1 cellular context compared by ENCODE assay signal in the genomic region with DNA sequence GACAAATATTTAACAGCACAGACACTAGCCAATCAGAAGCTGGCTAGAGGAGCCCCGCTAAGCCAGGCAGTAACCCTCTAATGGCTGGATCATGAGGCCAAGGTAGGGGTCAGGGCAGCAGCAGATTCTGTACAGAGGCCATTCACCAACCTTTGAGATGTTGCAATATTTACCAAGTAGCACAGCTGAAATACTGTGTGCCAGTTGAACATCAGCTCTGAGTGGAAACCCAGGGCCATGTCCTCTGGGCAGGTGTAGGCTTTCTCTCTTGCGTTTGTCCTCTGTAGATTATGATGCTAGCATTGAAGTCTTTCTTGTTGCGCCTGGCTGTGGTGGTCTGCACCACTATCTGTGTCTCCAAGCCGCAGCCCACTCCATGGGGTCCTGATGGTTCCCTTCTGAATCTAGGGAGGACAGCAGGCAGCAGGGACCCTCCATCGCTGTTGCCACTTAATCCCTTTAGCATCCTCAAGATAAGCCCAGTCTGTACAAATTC.
A peak's percentile ranks its signal among the peaks of the same experiment; 100 is the strongest.
TF ChIP-seq lines count a peak whose summit lies in the region.

No MANE protein-coding gene starts in this region.

TF ChIP-seq in HepG2, 621 proteins besides CTCF, POLR2A, EP300 and RAD21 (continued from another document and continues in another):
- TF ChIP-seq ZBTB39 (CRISPR knock-in tag; IDR thresholded peaks at IDR 0.05) (peak; percentile 22; the same call in 1 of the 2 replicates), ZNF788 (CRISPR knock-in tag; IDR thresholded peaks at IDR 0.05; ENCODE audit: borderline replicate concordance) (peak; percentile 66; the same call in 1 of the 2 replicates), ZFX (CRISPR knock-in tag; IDR thresholded peaks at IDR 0.05; ENCODE audit: low read depth) (peak; percentile 57; the same call in 1 of the 2 replicates), BCL6 (CRISPR knock-in tag; IDR thresholded peaks at IDR 0.05) (peak; percentile 87), GABPA (IDR thresholded peaks at IDR 0.05; ENCODE audit: low read depth, low read length) (no peak), GABPA (CRISPR knock-in tag; IDR thresholded peaks at IDR 0.05; ENCODE audit: low read depth) (0 out of 2 replicates have a peak, but pooled peaks have one; percentile 10), CBFB (CRISPR knock-in tag; IDR thresholded peaks at IDR 0.05) (no peak), ZNF441 (CRISPR knock-in tag; IDR thresholded peaks at IDR 0.05; ENCODE audit: borderline replicate concordance) (no peak), ESRRA (CRISPR knock-in tag; IDR thresholded peaks at IDR 0.05; ENCODE audit: low read depth) (peak; percentile 82), ZNF557 (CRISPR knock-in tag; IDR thresholded peaks at IDR 0.05) (no peak), ZNF652 (CRISPR knock-in tag; IDR thresholded peaks at IDR 0.05; ENCODE audit: borderline replicate concordance, low read depth) (peak; percentile 99), ZMYM4 (CRISPR knock-in tag; IDR thresholded peaks at IDR 0.05) (peak; percentile 94), PHF5A (CRISPR knock-in tag; IDR thresholded peaks at IDR 0.05; ENCODE audit: low read depth, unreplicated experiment) (peak; percentile 91), POLR2G (IDR thresholded peaks at IDR 0.05; ENCODE audit: low read depth, low read length) (no peak), GLI4 (CRISPR knock-in tag; IDR thresholded peaks at IDR 0.05; ENCODE audit: borderline replicate concordance) (no peak), CREM (IDR thresholded peaks at IDR 0.05) (peak; percentile 43; the same call in 1 of the 2 replicates), CREM (CRISPR knock-in tag; IDR thresholded peaks at IDR 0.05) (no peak), PAX8 (CRISPR knock-in tag; IDR thresholded peaks at IDR 0.05; ENCODE audit: borderline replicate concordance) (no peak), SP5 (CRISPR knock-in tag; IDR thresholded peaks at IDR 0.05; ENCODE audit: borderline replicate concordance, low read depth) (peak; percentile 58; the same call in 1 of the 2 replicates), ETV5 (CRISPR knock-in tag; IDR thresholded peaks at IDR 0.05; ENCODE audit: borderline replicate concordance) (peak; percentile 57; the same call in 1 of the 2 replicates), ZSCAN25 (CRISPR knock-in tag; IDR thresholded peaks at IDR 0.05) (peak; percentile 83), SPEN (CRISPR knock-in tag; IDR thresholded peaks at IDR 0.05; ENCODE audit: low read depth) (peak; percentile 68), CBX5 (CRISPR knock-in tag; IDR thresholded peaks at IDR 0.05; ENCODE audit: borderline replicate concordance) (peak; percentile 89; the same call in 1 of the 2 replicates), ZSCAN12 (CRISPR knock-in tag; IDR thresholded peaks at IDR 0.05) (no peak), ZNF605 (CRISPR knock-in tag; IDR thresholded peaks at IDR 0.05) (peak; percentile 45), ZNF354B (CRISPR knock-in tag; IDR thresholded peaks at IDR 0.05) (peak; percentile 53; the same call in 1 of the 2 replicates), ZNF10 (CRISPR knock-in tag; IDR thresholded peaks at IDR 0.05; ENCODE audit: borderline replicate concordance, low read depth) (no peak), ZSCAN5A (CRISPR knock-in tag; IDR thresholded peaks at IDR 0.05; ENCODE audit: borderline replicate concordance) (peak; percentile 28; the same call in 1 of the 2 replicates), ZNF629 (CRISPR knock-in tag; conservative IDR thresholded peaks at IDR 0.05) (peak; percentile 43; the same call in 1 of the 2 replicates), HIC2 (CRISPR knock-in tag; IDR thresholded peaks at IDR 0.05; ENCODE audit: low read depth) (peak; percentile 93), ZNF772 (CRISPR knock-in tag; IDR thresholded peaks at IDR 0.05) (peak; percentile 65; the same call in 1 of the 2 replicates), FOXA3 (CRISPR knock-in tag; IDR thresholded peaks at IDR 0.05) (peak; percentile 99), DPF2 (CRISPR knock-in tag; IDR thresholded peaks at IDR 0.05; ENCODE audit: borderline replicate concordance, low read depth) (peak; percentile 75), TOE1 (CRISPR knock-in tag; IDR thresholded peaks at IDR 0.05) (no peak), NR2F1 (CRISPR knock-in tag; IDR thresholded peaks at IDR 0.05) (peak; percentile 89 to 91), SNAI1 (CRISPR knock-in tag; IDR thresholded peaks at IDR 0.05; ENCODE audit: borderline replicate concordance) (0 out of 2 replicates have a peak, but pooled peaks have one; percentile 41), RXRA (CRISPR knock-in tag; IDR thresholded peaks at IDR 0.05) (peak; percentile 93), ZNF83 (CRISPR knock-in tag; IDR thresholded peaks at IDR 0.05; ENCODE audit: borderline replicate concordance) (no peak), U2AF2 (IDR thresholded peaks at IDR 0.05; ENCODE audit: low read depth, low read length) (no peak), NFYC (CRISPR knock-in tag; IDR thresholded peaks at IDR 0.05) (peak; percentile 66), ZNF30 (CRISPR knock-in tag; IDR thresholded peaks at IDR 0.05) (no peak), RARA (CRISPR knock-in tag; IDR thresholded peaks at IDR 0.05) (peak; percentile 96), PHF21A (CRISPR knock-in tag; IDR thresholded peaks at IDR 0.05) (peak; percentile 93), ZNF235 (CRISPR knock-in tag; IDR thresholded peaks at IDR 0.05; ENCODE audit: borderline replicate concordance) (no peak), NBN (conservative IDR thresholded peaks at IDR 0.05) (no peak), ASH2L (IDR thresholded peaks at IDR 0.05; ENCODE audit: insufficient read length, low read depth, low read length) (peak; percentile 75), RFX3 (CRISPR knock-in tag; IDR thresholded peaks at IDR 0.05) (no peak), SNAPC2 (CRISPR knock-in tag; IDR thresholded peaks at IDR 0.05) (0 out of 2 replicates have a peak, but pooled peaks have one; percentile 55), KDM1A (CRISPR knock-in tag; IDR thresholded peaks at IDR 0.05) (no peak), MXD4 (CRISPR knock-in tag; IDR thresholded peaks at IDR 0.05) (peak; percentile 79; the same call in 1 of the 2 replicates), SIX4 (CRISPR knock-in tag; IDR thresholded peaks at IDR 0.05) (peak; percentile 68; the same call in 1 of the 2 replicates)
- TF ChIP-seq, protein P1, sequence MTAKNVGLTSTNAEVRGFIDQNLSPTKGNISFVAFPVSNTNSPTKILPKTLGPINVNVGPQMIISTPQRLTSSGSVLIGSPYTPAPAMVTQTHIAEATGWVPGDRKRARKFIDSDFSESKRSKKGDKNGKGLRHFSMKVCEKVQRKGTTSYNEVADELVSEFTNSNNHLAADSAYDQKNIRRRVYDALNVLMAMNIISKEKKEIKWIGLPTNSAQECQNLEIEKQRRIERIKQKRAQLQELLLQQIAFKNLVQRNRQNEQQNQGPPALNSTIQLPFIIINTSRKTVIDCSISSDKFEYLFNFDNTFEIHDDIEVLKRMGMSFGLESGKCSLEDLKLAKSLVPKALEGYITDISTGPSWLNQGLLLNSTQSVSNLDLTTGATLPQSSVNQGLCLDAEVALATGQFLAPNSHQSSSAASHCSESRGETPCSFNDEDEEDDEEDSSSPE (CRISPR knock-in tag; IDR thresholded peaks at IDR 0.05), result peak; percentile 53; the same call in 1 of the 2 replicates
- TF ChIP-seq, protein P2, sequence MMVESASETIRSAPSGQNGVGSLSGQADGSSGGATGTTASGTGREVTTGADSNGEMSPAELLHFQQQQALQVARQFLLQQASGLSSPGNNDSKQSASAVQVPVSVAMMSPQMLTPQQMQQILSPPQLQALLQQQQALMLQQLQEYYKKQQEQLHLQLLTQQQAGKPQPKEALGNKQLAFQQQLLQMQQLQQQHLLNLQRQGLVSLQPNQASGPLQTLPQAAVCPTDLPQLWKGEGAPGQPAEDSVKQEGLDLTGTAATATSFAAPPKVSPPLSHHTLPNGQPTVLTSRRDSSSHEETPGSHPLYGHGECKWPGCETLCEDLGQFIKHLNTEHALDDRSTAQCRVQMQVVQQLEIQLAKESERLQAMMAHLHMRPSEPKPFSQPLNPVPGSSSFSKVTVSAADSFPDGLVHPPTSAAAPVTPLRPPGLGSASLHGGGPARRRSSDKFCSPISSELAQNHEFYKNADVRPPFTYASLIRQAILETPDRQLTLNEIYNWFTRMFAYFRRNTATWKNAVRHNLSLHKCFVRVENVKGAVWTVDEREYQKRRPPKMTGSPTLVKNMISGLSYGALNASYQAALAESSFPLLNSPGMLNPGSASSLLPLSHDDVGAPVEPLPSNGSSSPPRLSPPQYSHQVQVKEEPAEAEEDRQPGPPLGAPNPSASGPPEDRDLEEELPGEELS (CRISPR knock-in tag; IDR thresholded peaks at IDR 0.05), result peak; percentile 90
- TF ChIP-seq, protein P3, sequence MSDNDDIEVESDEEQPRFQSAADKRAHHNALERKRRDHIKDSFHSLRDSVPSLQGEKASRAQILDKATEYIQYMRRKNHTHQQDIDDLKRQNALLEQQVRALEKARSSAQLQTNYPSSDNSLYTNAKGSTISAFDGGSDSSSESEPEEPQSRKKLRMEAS (IDR thresholded peaks at IDR 0.05), result peak; percentile 60
- TF ChIP-seq, protein P4, sequence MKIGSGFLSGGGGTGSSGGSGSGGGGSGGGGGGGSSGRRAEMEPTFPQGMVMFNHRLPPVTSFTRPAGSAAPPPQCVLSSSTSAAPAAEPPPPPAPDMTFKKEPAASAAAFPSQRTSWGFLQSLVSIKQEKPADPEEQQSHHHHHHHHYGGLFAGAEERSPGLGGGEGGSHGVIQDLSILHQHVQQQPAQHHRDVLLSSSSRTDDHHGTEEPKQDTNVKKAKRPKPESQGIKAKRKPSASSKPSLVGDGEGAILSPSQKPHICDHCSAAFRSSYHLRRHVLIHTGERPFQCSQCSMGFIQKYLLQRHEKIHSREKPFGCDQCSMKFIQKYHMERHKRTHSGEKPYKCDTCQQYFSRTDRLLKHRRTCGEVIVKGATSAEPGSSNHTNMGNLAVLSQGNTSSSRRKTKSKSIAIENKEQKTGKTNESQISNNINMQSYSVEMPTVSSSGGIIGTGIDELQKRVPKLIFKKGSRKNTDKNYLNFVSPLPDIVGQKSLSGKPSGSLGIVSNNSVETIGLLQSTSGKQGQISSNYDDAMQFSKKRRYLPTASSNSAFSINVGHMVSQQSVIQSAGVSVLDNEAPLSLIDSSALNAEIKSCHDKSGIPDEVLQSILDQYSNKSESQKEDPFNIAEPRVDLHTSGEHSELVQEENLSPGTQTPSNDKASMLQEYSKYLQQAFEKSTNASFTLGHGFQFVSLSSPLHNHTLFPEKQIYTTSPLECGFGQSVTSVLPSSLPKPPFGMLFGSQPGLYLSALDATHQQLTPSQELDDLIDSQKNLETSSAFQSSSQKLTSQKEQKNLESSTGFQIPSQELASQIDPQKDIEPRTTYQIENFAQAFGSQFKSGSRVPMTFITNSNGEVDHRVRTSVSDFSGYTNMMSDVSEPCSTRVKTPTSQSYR (CRISPR knock-in tag; IDR thresholded peaks at IDR 0.05; ENCODE audit: borderline replicate concordance), result peak; percentile 73; the same call in 1 of the 2 replicates
- TF ChIP-seq, protein P5, sequence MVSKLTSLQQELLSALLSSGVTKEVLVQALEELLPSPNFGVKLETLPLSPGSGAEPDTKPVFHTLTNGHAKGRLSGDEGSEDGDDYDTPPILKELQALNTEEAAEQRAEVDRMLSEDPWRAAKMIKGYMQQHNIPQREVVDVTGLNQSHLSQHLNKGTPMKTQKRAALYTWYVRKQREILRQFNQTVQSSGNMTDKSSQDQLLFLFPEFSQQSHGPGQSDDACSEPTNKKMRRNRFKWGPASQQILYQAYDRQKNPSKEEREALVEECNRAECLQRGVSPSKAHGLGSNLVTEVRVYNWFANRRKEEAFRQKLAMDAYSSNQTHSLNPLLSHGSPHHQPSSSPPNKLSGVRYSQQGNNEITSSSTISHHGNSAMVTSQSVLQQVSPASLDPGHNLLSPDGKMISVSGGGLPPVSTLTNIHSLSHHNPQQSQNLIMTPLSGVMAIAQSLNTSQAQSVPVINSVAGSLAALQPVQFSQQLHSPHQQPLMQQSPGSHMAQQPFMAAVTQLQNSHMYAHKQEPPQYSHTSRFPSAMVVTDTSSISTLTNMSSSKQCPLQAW (CRISPR knock-in tag; IDR thresholded peaks at IDR 0.05), result peak; percentile 35; the same call in 1 of the 2 replicates
- TF ChIP-seq, protein P6, sequence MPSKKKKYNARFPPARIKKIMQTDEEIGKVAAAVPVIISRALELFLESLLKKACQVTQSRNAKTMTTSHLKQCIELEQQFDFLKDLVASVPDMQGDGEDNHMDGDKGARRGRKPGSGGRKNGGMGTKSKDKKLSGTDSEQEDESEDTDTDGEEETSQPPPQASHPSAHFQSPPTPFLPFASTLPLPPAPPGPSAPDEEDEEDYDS (CRISPR knock-in tag; IDR thresholded peaks at IDR 0.05), result peak; percentile 54; the same call in 1 of the 2 replicates
